In genomic region chr3:128354788-128355548, GRCh38 we compare ENCODE assay signal across 16 cellular contexts.
A peak's percentile ranks its signal among the peaks of the same experiment; 100 is the strongest.
DNase-seq lines count a peak whose midpoint lies in the region; ATAC-seq and TF ChIP-seq lines count a peak whose summit lies in the region.
"Had no signal": no experiment of that assay in that cellular context is flagged by ENCODE, and none has a peak within 500 bp of the region (broad histone marks: within the 10 kb centered on the region; RNA-seq: fewer than 3 reads in every experiment).

No MANE protein-coding gene starts in this region.

- H3K27me3 ChIP-seq in body of pancreas (no peaks in the 10 kb centered on the region), spleen (replicated peaks in 1 of 7) (no peaks in the 10 kb centered on the region)
- H3K27me3 ChIP-seq: Peyer's patch had no signal

- H3K4me1 Mint-ChIP-seq in nephron: peaks cover 42% of the 10 kb centered on the region
- peaks cover 22% of the 10 kb centered on the region for H3K4me1 Mint-ChIP-seq in glutamatergic neuron (ENCODE audit: low read depth, unreplicated experiment)

- TF ChIP-seq POLR2A in body of pancreas (IDR thresholded peaks at IDR 0.05) (no peak), spleen (IDR thresholded peaks at IDR 0.05) (no peak)

- H3K36me3 Mint-ChIP-seq in nephron (ENCODE audit: low read depth) (peaks cover 10% of the 10 kb centered on the region), glutamatergic neuron (ENCODE audit: unreplicated experiment) (peaks cover 5% of the 10 kb centered on the region)

- POLR2A ChIA-PET in HEK293 (lab: Yijun Ruan, JAX): no interaction called here

- H3K4me1 ChIP-seq in HEK293 (ENCODE audit: control insufficient read depth, insufficient read depth, low read length): peaks cover 3% of the 10 kb centered on the region; the same call in 1 of the 2 replicates
- H3K4me1 ChIP-seq in body of pancreas: peaks cover 43% of the 10 kb centered on the region
- peaks cover 0 to 12% (median 2%) of the 10 kb centered on the region in 6 donors for H3K4me1 ChIP-seq in spleen

- WGBS in body of pancreas, 2 donors: 40 to 47% methylated on average over 13 of the region's 13 CpGs
- 78 to 87% (median 83%) methylated on average over 13 of the region's 13 CpGs for WGBS in spleen, 5 donors

- H3K9me3 Mint-ChIP-seq in nephron (no peaks in the 10 kb centered on the region), glutamatergic neuron (ENCODE audit: unreplicated experiment) (peaks cover 4% of the 10 kb centered on the region)

- no peak overlapping the region for H3K27ac ChIP-seq in HEK293 (ENCODE audit: extremely low read depth, low read depth, low read length)
- peak overlapping the region; percentile 42 to 59 (median 52) for H3K27ac ChIP-seq in body of pancreas
- H3K27ac ChIP-seq in spleen: no peak overlapping the region
- H3K27ac ChIP-seq: Peyer's patch had no signal

- intact Hi-C loops in body of pancreas (cut with DNase I) (no loop called here), spleen (cut with DNase I; ENCODE audit: low total_unique reads) (no loop called here)

- ATAC-seq in body of pancreas: no peak
- ATAC-seq: GM12878 had no signal

- DNase-seq in body of pancreas (peak; percentile 43 to 62 (median 56)), spleen (peak; percentile 45), AG20443 (ENCODE audit: low spot score) (no peak), MV-4-11 (lab: John Stamatoyannopoulos, UW) (no peak), glutamatergic neuron (no peak)
- DNase-seq: C1 segment of cervical spinal cord, H7, Karpas-422, NCI-H1417, NCI-H1930, NCI-H510A treated with DMSO at 0.1 percent for 48 hours, Right ventricle myocardium superior had no signal

- H3K4me3 Mint-ChIP-seq in nephron: peak overlapping the region in 1 of 3 experiments; percentile 16
- no peak overlapping the region for H3K4me3 Mint-ChIP-seq in glutamatergic neuron (ENCODE audit: unreplicated experiment)

- no peaks in the 10 kb centered on the region for H3K9me3 ChIP-seq in HEK293 (ENCODE audit: control insufficient read depth, insufficient read depth, low read depth, low read length)
- H3K9me3 ChIP-seq in body of pancreas: no peaks in the 10 kb centered on the region
- no peaks in the 10 kb centered on the region for H3K9me3 ChIP-seq in spleen
- H3K9me3 ChIP-seq: Peyer's patch had no signal

- H3K4me3 ChIP-seq in HEK293 (ENCODE audit: low read depth, low read length): no peak overlapping the region
- no peak overlapping the region for H3K4me3 ChIP-seq in body of pancreas
- H3K4me3 ChIP-seq in spleen: no peak overlapping the region
- H3K4me3 ChIP-seq: GM12878, Peyer's patch had no signal

- CTCF ChIA-PET in HEK293 (lab: Yijun Ruan, JAX): interaction anchor here (0.6 kb wide), 1 partner anchor 15 kb away, joined by 4 read pairs; no protein-coding TSS in a partner anchor

- H3K27ac Mint-ChIP-seq in nephron (peak overlapping the region; percentile 77 to 91 (median 87)), glutamatergic neuron (ENCODE audit: unreplicated experiment) (no peak overlapping the region)

- H3K27me3 Mint-ChIP-seq in nephron (ENCODE audit: low read depth) (peaks cover 4% of the 10 kb centered on the region), glutamatergic neuron (ENCODE audit: unreplicated experiment) (peaks cover 5% of the 10 kb centered on the region)

- TF ChIP-seq CTCF in HEK293 (tag by site-specific recombination; IDR thresholded peaks at IDR 0.05) (no peak), body of pancreas (IDR thresholded peaks at IDR 0.05) (no peak), nephron (IDR thresholded peaks at IDR 0.05; ENCODE audit: unreplicated experiment in 3 of 3) (no peak), spleen (IDR thresholded peaks at IDR 0.05 in 8 of 11, conservative IDR thresholded peaks at IDR 0.05 in 3 of 11) (no peak), glutamatergic neuron (IDR thresholded peaks at IDR 0.05; ENCODE audit: partially characterized antibody, unreplicated experiment) (no peak)

- H3K36me3 ChIP-seq in HEK293 (ENCODE audit: control insufficient read depth in 2 of 2, insufficient read depth in 1 of 2, low read length in 2 of 2): peaks cover 0 to 9% of the 10 kb centered on the region in 2 experiments; a peak in 1 of 3 replicates
- no peaks in the 10 kb centered on the region for H3K36me3 ChIP-seq in body of pancreas (replicated peaks in 1 of 2; ENCODE audit: insufficient read depth in 1 of 2, low read depth in 2 of 2)
- peaks cover 0 to 66% (median 7%) of the 10 kb centered on the region in 6 donors for H3K36me3 ChIP-seq in spleen

TF ChIP-seq in HEK293, 187 proteins besides CTCF, POLR2A, EP300 and RAD21:
- TF ChIP-seq ZIC2 (tag by site-specific recombination; IDR thresholded peaks at IDR 0.05): peak; percentile 16; the same call in 1 of the 2 replicates
- TF ChIP-seq, protein P1, sequence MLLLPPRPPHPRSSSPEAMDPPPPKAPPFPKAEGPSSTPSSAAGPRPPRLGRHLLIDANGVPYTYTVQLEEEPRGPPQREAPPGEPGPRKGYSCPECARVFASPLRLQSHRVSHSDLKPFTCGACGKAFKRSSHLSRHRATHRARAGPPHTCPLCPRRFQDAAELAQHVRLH (tag by site-specific recombination; IDR thresholded peaks at IDR 0.05): no peak
- TF ChIP-seq ZNF843 (tag by site-specific recombination; IDR thresholded peaks at IDR 0.05): no peak
- TF ChIP-seq, protein P2, sequence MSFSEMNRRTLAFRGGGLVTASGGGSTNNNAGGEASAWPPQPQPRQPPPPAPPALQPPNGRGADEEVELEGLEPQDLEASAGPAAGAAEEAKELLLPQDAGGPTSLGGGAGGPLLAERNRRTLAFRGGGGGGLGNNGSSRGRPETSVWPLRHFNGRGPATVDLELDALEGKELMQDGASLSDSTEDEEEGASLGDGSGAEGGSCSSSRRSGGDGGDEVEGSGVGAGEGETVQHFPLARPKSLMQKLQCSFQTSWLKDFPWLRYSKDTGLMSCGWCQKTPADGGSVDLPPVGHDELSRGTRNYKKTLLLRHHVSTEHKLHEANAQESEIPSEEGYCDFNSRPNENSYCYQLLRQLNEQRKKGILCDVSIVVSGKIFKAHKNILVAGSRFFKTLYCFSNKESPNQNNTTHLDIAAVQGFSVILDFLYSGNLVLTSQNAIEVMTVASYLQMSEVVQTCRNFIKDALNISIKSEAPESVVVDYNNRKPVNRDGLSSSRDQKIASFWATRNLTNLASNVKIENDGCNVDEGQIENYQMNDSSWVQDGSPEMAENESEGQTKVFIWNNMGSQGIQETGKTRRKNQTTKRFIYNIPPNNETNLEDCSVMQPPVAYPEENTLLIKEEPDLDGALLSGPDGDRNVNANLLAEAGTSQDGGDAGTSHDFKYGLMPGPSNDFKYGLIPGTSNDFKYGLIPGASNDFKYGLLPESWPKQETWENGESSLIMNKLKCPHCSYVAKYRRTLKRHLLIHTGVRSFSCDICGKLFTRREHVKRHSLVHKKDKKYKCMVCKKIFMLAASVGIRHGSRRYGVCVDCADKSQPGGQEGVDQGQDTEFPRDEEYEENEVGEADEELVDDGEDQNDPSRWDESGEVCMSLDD (tag by site-specific recombination; IDR thresholded peaks at IDR 0.05): no peak
- peak; percentile 46 for TF ChIP-seq GLIS1 (tag by site-specific recombination; IDR thresholded peaks at IDR 0.05)
- no peak for TF ChIP-seq ZNF501 (tag by site-specific recombination; IDR thresholded peaks at IDR 0.05)

Comparison
In these comparisons a context has a peak if more than half of its experiments do, and no peak if none do; other contexts are left out.
1. H3K27ac ChIP-seq: peak in body of pancreas (4 of 4); none in HEK293 (single experiment) and spleen (0 of 8).
2. DNase-seq: peak in body of pancreas (4 of 4) and spleen (single experiment); none in AG20443 (single experiment), MV-4-11 (single experiment) and glutamatergic neuron (single experiment).